1 cellular context compared by ENCODE assay signal in genomic region chr19:32976223-32976805, GRCh38.
TF ChIP-seq lines count a peak whose summit lies in the region.

No MANE protein-coding gene starts in this region.

TF ChIP-seq in HepG2, 621 proteins besides CTCF, POLR2A, EP300 and RAD21 (continued from another document):
- TF ChIP-seq, protein P1, sequence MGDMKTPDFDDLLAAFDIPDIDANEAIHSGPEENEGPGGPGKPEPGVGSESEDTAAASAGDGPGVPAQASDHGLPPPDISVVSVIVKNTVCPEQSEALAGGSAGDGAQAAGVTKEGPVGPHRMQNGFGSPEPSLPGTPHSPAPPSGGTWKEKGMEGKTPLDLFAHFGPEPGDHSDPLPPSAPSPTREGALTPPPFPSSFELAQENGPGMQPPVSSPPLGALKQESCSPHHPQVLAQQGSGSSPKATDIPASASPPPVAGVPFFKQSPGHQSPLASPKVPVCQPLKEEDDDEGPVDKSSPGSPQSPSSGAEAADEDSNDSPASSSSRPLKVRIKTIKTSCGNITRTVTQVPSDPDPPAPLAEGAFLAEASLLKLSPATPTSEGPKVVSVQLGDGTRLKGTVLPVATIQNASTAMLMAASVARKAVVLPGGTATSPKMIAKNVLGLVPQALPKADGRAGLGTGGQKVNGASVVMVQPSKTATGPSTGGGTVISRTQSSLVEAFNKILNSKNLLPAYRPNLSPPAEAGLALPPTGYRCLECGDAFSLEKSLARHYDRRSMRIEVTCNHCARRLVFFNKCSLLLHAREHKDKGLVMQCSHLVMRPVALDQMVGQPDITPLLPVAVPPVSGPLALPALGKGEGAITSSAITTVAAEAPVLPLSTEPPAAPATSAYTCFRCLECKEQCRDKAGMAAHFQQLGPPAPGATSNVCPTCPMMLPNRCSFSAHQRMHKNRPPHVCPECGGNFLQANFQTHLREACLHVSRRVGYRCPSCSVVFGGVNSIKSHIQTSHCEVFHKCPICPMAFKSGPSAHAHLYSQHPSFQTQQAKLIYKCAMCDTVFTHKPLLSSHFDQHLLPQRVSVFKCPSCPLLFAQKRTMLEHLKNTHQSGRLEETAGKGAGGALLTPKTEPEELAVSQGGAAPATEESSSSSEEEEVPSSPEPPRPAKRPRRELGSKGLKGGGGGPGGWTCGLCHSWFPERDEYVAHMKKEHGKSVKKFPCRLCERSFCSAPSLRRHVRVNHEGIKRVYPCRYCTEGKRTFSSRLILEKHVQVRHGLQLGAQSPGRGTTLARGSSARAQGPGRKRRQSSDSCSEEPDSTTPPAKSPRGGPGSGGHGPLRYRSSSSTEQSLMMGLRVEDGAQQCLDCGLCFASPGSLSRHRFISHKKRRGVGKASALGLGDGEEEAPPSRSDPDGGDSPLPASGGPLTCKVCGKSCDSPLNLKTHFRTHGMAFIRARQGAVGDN (CRISPR knock-in tag; IDR thresholded peaks at IDR 0.05) = 0 out of 2 replicates have a peak, but pooled peaks have one; percentile 10
- TF ChIP-seq MIXL1 (CRISPR knock-in tag; IDR thresholded peaks at IDR 0.05) = 0 out of 2 replicates have a peak, but pooled peaks have one; percentile 10
- peak; percentile 79 for TF ChIP-seq SMC3 (IDR thresholded peaks at IDR 0.05; ENCODE audit: low read length)
- no peak for TF ChIP-seq ZNF737 (CRISPR knock-in tag; IDR thresholded peaks at IDR 0.05; ENCODE audit: borderline replicate concordance)
- TF ChIP-seq SALL1 (CRISPR knock-in tag; IDR thresholded peaks at IDR 0.05) = no peak
- TF ChIP-seq RBM22 (optimal IDR thresholded peaks at IDR 0.05; ENCODE audit: low read length) = peak; percentile 64
- no peak for TF ChIP-seq MTERF4 (CRISPR knock-in tag; IDR thresholded peaks at IDR 0.05)
- no peak for TF ChIP-seq ZNF101 (CRISPR knock-in tag; IDR thresholded peaks at IDR 0.05; ENCODE audit: borderline replicate concordance, low read depth)
- no peak for TF ChIP-seq NCOA5 (CRISPR knock-in tag; IDR thresholded peaks at IDR 0.05)
- no peak for TF ChIP-seq ZNF790 (CRISPR knock-in tag; IDR thresholded peaks at IDR 0.05; ENCODE audit: borderline replicate concordance)
- TF ChIP-seq, protein P2, sequence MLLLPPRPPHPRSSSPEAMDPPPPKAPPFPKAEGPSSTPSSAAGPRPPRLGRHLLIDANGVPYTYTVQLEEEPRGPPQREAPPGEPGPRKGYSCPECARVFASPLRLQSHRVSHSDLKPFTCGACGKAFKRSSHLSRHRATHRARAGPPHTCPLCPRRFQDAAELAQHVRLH (CRISPR knock-in tag; IDR thresholded peaks at IDR 0.05; ENCODE audit: borderline replicate concordance, low read depth) = no peak
- no peak for TF ChIP-seq RXRA (CRISPR knock-in tag; IDR thresholded peaks at IDR 0.05)
- no peak for TF ChIP-seq THAP7 (CRISPR knock-in tag; IDR thresholded peaks at IDR 0.05)
- no peak for TF ChIP-seq SPEN (CRISPR knock-in tag; IDR thresholded peaks at IDR 0.05; ENCODE audit: low read depth)
- no peak for TF ChIP-seq ELF3 (CRISPR knock-in tag; IDR thresholded peaks at IDR 0.05)
- TF ChIP-seq ARID4A (CRISPR knock-in tag; IDR thresholded peaks at IDR 0.05; ENCODE audit: borderline replicate concordance) = peak; percentile 22; the same call in 1 of the 2 replicates
- TF ChIP-seq PHF20 (CRISPR knock-in tag; IDR thresholded peaks at IDR 0.05) = no peak
- TF ChIP-seq, protein P3, sequence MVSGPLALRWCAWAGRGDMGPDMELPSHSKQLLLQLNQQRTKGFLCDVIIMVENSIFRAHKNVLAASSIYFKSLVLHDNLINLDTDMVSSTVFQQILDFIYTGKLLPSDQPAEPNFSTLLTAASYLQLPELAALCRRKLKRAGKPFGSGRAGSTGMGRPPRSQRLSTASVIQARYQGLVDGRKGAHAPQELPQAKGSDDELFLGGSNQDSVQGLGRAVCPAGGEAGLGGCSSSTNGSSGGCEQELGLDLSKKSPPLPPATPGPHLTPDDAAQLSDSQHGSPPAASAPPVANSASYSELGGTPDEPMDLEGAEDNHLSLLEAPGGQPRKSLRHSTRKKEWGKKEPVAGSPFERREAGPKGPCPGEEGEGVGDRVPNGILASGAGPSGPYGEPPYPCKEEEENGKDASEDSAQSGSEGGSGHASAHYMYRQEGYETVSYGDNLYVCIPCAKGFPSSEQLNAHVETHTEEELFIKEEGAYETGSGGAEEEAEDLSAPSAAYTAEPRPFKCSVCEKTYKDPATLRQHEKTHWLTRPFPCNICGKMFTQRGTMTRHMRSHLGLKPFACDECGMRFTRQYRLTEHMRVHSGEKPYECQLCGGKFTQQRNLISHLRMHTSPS (CRISPR knock-in tag; IDR thresholded peaks at IDR 0.05; ENCODE audit: low read depth) = no peak
- TF ChIP-seq ZBTB37 (CRISPR knock-in tag; IDR thresholded peaks at IDR 0.05) = no peak
- no peak for TF ChIP-seq MYNN (CRISPR knock-in tag; IDR thresholded peaks at IDR 0.05; ENCODE audit: low read depth)
- TF ChIP-seq PTBP1 (IDR thresholded peaks at IDR 0.05; ENCODE audit: low read depth, low read length, poor library complexity, severe bottlenecking) = no peak
- no peak for TF ChIP-seq ZNF557 (CRISPR knock-in tag; IDR thresholded peaks at IDR 0.05)
- TF ChIP-seq ZNF589 (CRISPR knock-in tag; conservative IDR thresholded peaks at IDR 0.05) = no peak
- TF ChIP-seq ZC3H4 (CRISPR knock-in tag; IDR thresholded peaks at IDR 0.05; ENCODE audit: borderline replicate concordance) = no peak
- peak; percentile 91 for TF ChIP-seq STAG1 (CRISPR knock-in tag; IDR thresholded peaks at IDR 0.05)
- TF ChIP-seq NFYC (CRISPR knock-in tag; IDR thresholded peaks at IDR 0.05) = no peak
- no peak for TF ChIP-seq LBX2 (CRISPR knock-in tag; IDR thresholded peaks at IDR 0.05; ENCODE audit: borderline replicate concordance)
- TF ChIP-seq PHB2 (IDR thresholded peaks at IDR 0.05; ENCODE audit: partially characterized antibody) = no peak
- TF ChIP-seq ZNF552 (CRISPR knock-in tag; IDR thresholded peaks at IDR 0.05; ENCODE audit: borderline replicate concordance) = no peak
- TF ChIP-seq, protein P4, sequence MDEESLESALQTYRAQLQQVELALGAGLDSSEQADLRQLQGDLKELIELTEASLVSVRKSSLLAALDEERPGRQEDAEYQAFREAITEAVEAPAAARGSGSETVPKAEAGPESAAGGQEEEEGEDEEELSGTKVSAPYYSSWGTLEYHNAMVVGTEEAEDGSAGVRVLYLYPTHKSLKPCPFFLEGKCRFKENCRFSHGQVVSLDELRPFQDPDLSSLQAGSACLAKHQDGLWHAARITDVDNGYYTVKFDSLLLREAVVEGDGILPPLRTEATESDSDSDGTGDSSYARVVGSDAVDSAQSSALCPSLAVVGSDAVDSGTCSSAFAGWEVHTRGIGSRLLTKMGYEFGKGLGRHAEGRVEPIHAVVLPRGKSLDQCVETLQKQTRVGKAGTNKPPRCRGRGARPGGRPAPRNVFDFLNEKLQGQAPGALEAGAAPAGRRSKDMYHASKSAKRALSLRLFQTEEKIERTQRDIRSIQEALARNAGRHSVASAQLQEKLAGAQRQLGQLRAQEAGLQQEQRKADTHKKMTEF (CRISPR knock-in tag; IDR thresholded peaks at IDR 0.05) = no peak
- no peak for TF ChIP-seq JDP2 (CRISPR knock-in tag; IDR thresholded peaks at IDR 0.05; ENCODE audit: borderline replicate concordance)
- no peak for TF ChIP-seq KLF6 (CRISPR knock-in tag; IDR thresholded peaks at IDR 0.05)
- TF ChIP-seq ZNF337 (CRISPR knock-in tag; IDR thresholded peaks at IDR 0.05; ENCODE audit: borderline replicate concordance, low read depth) = no peak
- TF ChIP-seq GTF3A (CRISPR knock-in tag; conservative IDR thresholded peaks at IDR 0.05) = no peak
- TF ChIP-seq ZNF570 (CRISPR knock-in tag; IDR thresholded peaks at IDR 0.05; ENCODE audit: borderline replicate concordance) = no peak
